ENCODE assay signal across 22 cellular contexts in genomic region chr17:66649818-66650489, GRCh38.
A peak's percentile ranks its signal among the peaks of the same experiment; 100 is the strongest.
DNase-seq lines count a peak whose midpoint lies in the region; ATAC-seq and FAIRE-seq lines count a peak whose summit lies in the region.
"Had no signal": no experiment of that assay in that cellular context is flagged by ENCODE, and none has a peak within 500 bp of the region (broad histone marks: within the 10 kb centered on the region; RNA-seq: fewer than 3 reads in every experiment).

No MANE protein-coding gene starts in this region.

- peaks cover 42% of the 10 kb centered on the region for H3K36me3 Mint-ChIP-seq in activated naive CD8-positive, alpha-beta T cell
- peaks cover 46% of the 10 kb centered on the region for H3K36me3 Mint-ChIP-seq in activated naive CD8-positive, alpha-beta T cell treated with anti-CD3 and anti-CD28 coated beads for 36 hours
- H3K36me3 Mint-ChIP-seq in T-cell, result peaks cover 51% of the 10 kb centered on the region
- peaks cover 87% of the 10 kb centered on the region for H3K36me3 Mint-ChIP-seq in activated T-helper 2 cell treated with anti-CD3 and anti-CD28 coated beads, Interferon-gamma antibody, Interleukin-2, Interleukin-4, amounts not matched to agents 10 μg/mL and 5 μg/mL and 100 μg/mL, durations not matched to agents 14 hours and 24 hours and 36 hours (ENCODE audit: low read depth)

- peak overlapping the region; percentile 25 for H3K27ac Mint-ChIP-seq in activated naive CD8-positive, alpha-beta T cell
- H3K27ac Mint-ChIP-seq in activated naive CD8-positive, alpha-beta T cell treated with anti-CD3 and anti-CD28 coated beads for 36 hours, result no peak overlapping the region
- peak overlapping the region; percentile 68 to 70 for H3K27ac Mint-ChIP-seq in T-cell
- peak overlapping the region; percentile 61 for H3K27ac Mint-ChIP-seq in activated T-helper 2 cell treated with anti-CD3 and anti-CD28 coated beads, Interferon-gamma antibody, Interleukin-2, Interleukin-4, amounts not matched to agents 10 μg/mL and 5 μg/mL and 100 μg/mL, durations not matched to agents 14 hours and 24 hours and 36 hours

- no peaks in the 10 kb centered on the region for H3K9me3 Mint-ChIP-seq in activated naive CD8-positive, alpha-beta T cell (ENCODE audit: low read depth)
- no peaks in the 10 kb centered on the region for H3K9me3 Mint-ChIP-seq in activated naive CD8-positive, alpha-beta T cell treated with anti-CD3 and anti-CD28 coated beads for 36 hours
- H3K9me3 Mint-ChIP-seq in T-cell, result no peaks in the 10 kb centered on the region
- no peaks in the 10 kb centered on the region for H3K9me3 Mint-ChIP-seq in activated T-helper 2 cell treated with anti-CD3 and anti-CD28 coated beads, Interferon-gamma antibody, Interleukin-2, Interleukin-4, amounts not matched to agents 10 μg/mL and 5 μg/mL and 100 μg/mL, durations not matched to agents 14 hours and 24 hours and 36 hours

- CTCF ChIA-PET in T-cell (lab: Charles Lee), result interaction anchor here (0.6 to 1.6 kb wide), 5 partner anchors 9 to 394 kb away, joined by 3 to 4 read pairs (median 4); no protein-coding TSS in a partner anchor

- intact Hi-C loops in activated T-helper 2 cell treated with anti-CD3 and anti-CD28 coated beads, Interferon-gamma antibody, Interleukin-2, Interleukin-4, amounts not matched to agents 10 μg/mL and 5 μg/mL and 100 μg/mL, durations not matched to agents 14 hours and 24 hours and 36 hours (cut with micrococcal nuclease), result no loop called here

- FAIRE-seq in small intestine (lab: Jason Lieb, UNC), result no peak
- FAIRE-seq: GM12878, GM18507, GM19239 had no signal

- H3K4me1 ChIP-seq in small intestine (ENCODE audit: control insufficient read depth in 2 of 2, insufficient read depth in 1 of 2, low read depth in 1 of 2, low read length in 1 of 2), result peaks cover 0 to 4% of the 10 kb centered on the region in 2 donors
- H3K4me1 ChIP-seq: HAP-1 had no signal

- H3K4me1 Mint-ChIP-seq in activated naive CD8-positive, alpha-beta T cell (ENCODE audit: low read depth), result peaks cover 42% of the 10 kb centered on the region
- H3K4me1 Mint-ChIP-seq in activated naive CD8-positive, alpha-beta T cell treated with anti-CD3 and anti-CD28 coated beads for 36 hours, result peaks cover 19% of the 10 kb centered on the region
- H3K4me1 Mint-ChIP-seq in T-cell, result peaks cover 41 to 72% (median 47%) of the 10 kb centered on the region in 3 donors
- H3K4me1 Mint-ChIP-seq in activated T-helper 2 cell treated with anti-CD3 and anti-CD28 coated beads, Interferon-gamma antibody, Interleukin-2, Interleukin-4, amounts not matched to agents 10 μg/mL and 5 μg/mL and 100 μg/mL, durations not matched to agents 14 hours and 24 hours and 36 hours (ENCODE audit: low read depth), result peaks cover 44% of the 10 kb centered on the region

- POLR2A ChIA-PET in T-cell (lab: Charles Lee), result interaction anchor here in 1 of 2 donors (0.5 to 0.6 kb wide), 2 partner anchors 403 to 1387 kb away, joined by 3 to 5 read pairs; no protein-coding TSS in a partner anchor

- H3K27ac ChIP-seq in small intestine (ENCODE audit: low read depth in 1 of 2, low read length in 1 of 2), result no peak overlapping the region
- H3K27ac ChIP-seq: BLaER1 had no signal

- H3K4me3 ChIP-seq in small intestine (ENCODE audit: low read depth in 1 of 2, low read length in 2 of 2), result no peak overlapping the region
- H3K4me3 ChIP-seq: BLaER1, GM12878, HAP-1 had no signal

- 78 to 89% (median 84%) methylated on average over 10 of the region's 10 CpGs for WGBS in small intestine, 3 donors

- H3K36me3 ChIP-seq in small intestine (ENCODE audit: control insufficient read depth in 2 of 2, insufficient read depth in 2 of 2, low read length in 2 of 2), result peaks cover 0 to 6% of the 10 kb centered on the region in 2 donors
- H3K36me3 ChIP-seq: HAP-1 had no signal

- ATAC-seq in T-cell (replicated peaks in 1 of 4) (peak in 2 of 4 experiments; percentile 41 to 44), GM18861 (IDR thresholded peaks at IDR 0.05; ENCODE audit: unreplicated experiment) (no peak)
- ATAC-seq: GM12878, Panc1 had no signal

- H3K27me3 ChIP-seq in small intestine (ENCODE audit: control insufficient read depth in 2 of 2, insufficient read depth in 2 of 2, low read length in 2 of 2), result no peaks in the 10 kb centered on the region
- H3K27me3 ChIP-seq: BLaER1 had no signal

- H3K27me3 Mint-ChIP-seq in activated naive CD8-positive, alpha-beta T cell, result no peaks in the 10 kb centered on the region
- H3K27me3 Mint-ChIP-seq in activated naive CD8-positive, alpha-beta T cell treated with anti-CD3 and anti-CD28 coated beads for 36 hours, result no peaks in the 10 kb centered on the region
- no peaks in the 10 kb centered on the region for H3K27me3 Mint-ChIP-seq in T-cell
- H3K27me3 Mint-ChIP-seq in activated T-helper 2 cell treated with anti-CD3 and anti-CD28 coated beads, Interferon-gamma antibody, Interleukin-2, Interleukin-4, amounts not matched to agents 10 μg/mL and 5 μg/mL and 100 μg/mL, durations not matched to agents 14 hours and 24 hours and 36 hours (ENCODE audit: low read depth), result no peaks in the 10 kb centered on the region

- H3K4me3 Mint-ChIP-seq in activated naive CD8-positive, alpha-beta T cell, result peak overlapping the region; percentile 58
- no peak overlapping the region for H3K4me3 Mint-ChIP-seq in activated naive CD8-positive, alpha-beta T cell treated with anti-CD3 and anti-CD28 coated beads for 36 hours
- H3K4me3 Mint-ChIP-seq in T-cell, result peak overlapping the region; percentile 11 to 61 (median 34)
- H3K4me3 Mint-ChIP-seq in activated T-helper 2 cell treated with anti-CD3 and anti-CD28 coated beads, Interferon-gamma antibody, Interleukin-2, Interleukin-4, amounts not matched to agents 10 μg/mL and 5 μg/mL and 100 μg/mL, durations not matched to agents 14 hours and 24 hours and 36 hours (ENCODE audit: low read depth), result no peak overlapping the region

- DNase-seq in activated naive CD8-positive, alpha-beta T cell treated with anti-CD3 and anti-CD28 coated beads for 36 hours, result no peak
- DNase-seq in T-cell (no peak), small intestine (peak; percentile 15), iPS-NIHi7 (ENCODE audit: extremely low spot score) (no peak), foreskin melanocyte (no peak)
- DNase-seq in activated T-helper 2 cell treated with anti-CD3 and anti-CD28 coated beads, Interferon-gamma antibody, Interleukin-2, Interleukin-4, amounts not matched to agents 10 μg/mL and 5 μg/mL and 100 μg/mL, durations not matched to agents 14 hours and 24 hours and 36 hours (ENCODE audit: low spot score), result no peak
- DNase-seq: Caco-2, DMS53, Karpas-422, NCI-H1417, NCI-H1930, NCI-H2171, NCI-H774, Right ventricle myocardium superior had no signal

- no peaks in the 10 kb centered on the region for H3K9me3 ChIP-seq in small intestine (ENCODE audit: control insufficient read depth, low read depth)
- H3K9me3 ChIP-seq: BLaER1, Caco-2, HAP-1 had no signal

Comparison
In these comparisons a context has a peak if more than half of its experiments do, and no peak if none do; other contexts are left out.
1. H3K4me3 Mint-ChIP-seq: peak in activated naive CD8-positive, alpha-beta T cell (single experiment) and T-cell (3 of 3); none in activated naive CD8-positive, alpha-beta T cell treated with anti-CD3 and anti-CD28 coated beads for 36 hours (single experiment) and activated T-helper 2 cell treated with anti-CD3 and anti-CD28 coated beads, Interferon-gamma antibody, Interleukin-2, Interleukin-4, amounts not matched to agents 10 μg/mL and 5 μg/mL and 100 μg/mL, durations not matched to agents 14 hours and 24 hours and 36 hours (single experiment).